Comparison of ENCODE assay signal across 8 cellular contexts in the genomic region with DNA sequence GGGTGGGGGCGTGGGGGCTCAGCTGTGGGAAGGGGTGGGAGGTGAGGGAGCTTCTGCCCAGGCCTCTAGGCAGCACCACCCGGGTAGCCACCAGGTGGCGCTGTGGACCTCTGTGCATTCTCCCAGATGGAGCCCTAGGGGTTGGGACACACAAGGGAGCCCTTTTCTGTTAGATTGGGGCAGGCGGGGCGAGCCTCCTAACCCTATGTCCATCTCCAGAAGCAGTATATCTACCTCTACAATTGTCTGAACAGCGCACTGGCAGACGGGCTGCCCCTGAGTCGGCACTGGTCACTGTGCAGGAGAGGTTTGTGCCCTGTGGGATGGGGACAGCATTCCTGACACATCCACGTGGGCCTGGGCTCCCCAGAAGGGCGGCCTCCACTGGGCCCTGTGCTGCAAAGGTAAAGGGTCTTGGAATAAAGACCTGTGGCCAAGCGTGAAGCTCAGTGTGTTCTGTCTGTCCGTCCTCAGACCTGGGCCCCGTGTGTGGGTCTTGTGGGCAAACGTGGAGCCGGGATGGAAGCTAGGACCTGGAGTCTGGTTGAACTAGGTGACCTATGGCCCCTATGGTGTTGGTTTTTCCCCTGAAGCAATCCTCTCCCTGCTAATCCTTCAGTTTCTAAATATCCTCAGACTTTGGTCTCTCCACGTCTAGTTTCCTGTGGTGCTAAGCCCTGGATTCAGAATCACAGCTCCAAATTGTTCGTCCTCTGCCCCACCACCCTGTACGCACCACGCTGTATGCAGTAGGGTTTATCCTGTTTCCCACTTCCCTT. TPM values are rescaled to one million over a fixed set of nuclear protein-coding genes. Genes with fewer than 3 reads are reported as not detected.
DNase-seq lines count a peak whose midpoint lies in the region; ATAC-seq and TF ChIP-seq lines count a peak whose summit lies in the region.

No MANE protein-coding gene starts in this region.

- POLR2A ChIA-PET in activated CD8-positive, alpha-beta T cell treated with anti-CD3 and anti-CD28 coated beads for 36 hours (lab: Charles Lee), result interaction anchor here (0.6 to 1.4 kb wide), 3 partner anchors 15 to 152 kb away, joined by 3 read pairs; a partner anchor contains a TSS

- H3K27me3 Mint-ChIP-seq in activated CD8-positive, alpha-beta T cell treated with anti-CD3 and anti-CD28 coated beads for 36 hours, result peaks cover 6% of the 10 kb centered on the region

- H3K36me3 Mint-ChIP-seq in activated CD8-positive, alpha-beta T cell treated with anti-CD3 and anti-CD28 coated beads for 36 hours (ENCODE audit: low read depth), result no peaks in the 10 kb centered on the region

- peak; percentile 69 for TF ChIP-seq CTCF in AG09319 (IDR thresholded peaks at IDR 0.05; ENCODE audit: low read depth, low read length)
- peak; percentile 86 for TF ChIP-seq CTCF in activated CD8-positive, alpha-beta T cell treated with anti-CD3 and anti-CD28 coated beads for 36 hours (IDR thresholded peaks at IDR 0.05)

- ATAC-seq in activated CD8-positive, alpha-beta T cell treated with anti-CD3 and anti-CD28 coated beads for 36 hours, result peak; percentile 70

- H3K4me3 Mint-ChIP-seq in activated CD8-positive, alpha-beta T cell treated with anti-CD3 and anti-CD28 coated beads for 36 hours, result no peak overlapping the region

- no peak overlapping the region for H3K27ac Mint-ChIP-seq in activated CD8-positive, alpha-beta T cell treated with anti-CD3 and anti-CD28 coated beads for 36 hours

- intact Hi-C loops in activated CD8-positive, alpha-beta T cell treated with anti-CD3 and anti-CD28 coated beads for 36 hours (cut with micrococcal nuclease), result no loop called here

- CTCF ChIA-PET in activated CD8-positive, alpha-beta T cell treated with anti-CD3 and anti-CD28 coated beads for 36 hours (lab: Charles Lee), result interaction anchor here (0.7 to 3.2 kb wide), 27 partner anchors 10 to 531 kb away, joined by 3 to 27 read pairs (median 4); a partner anchor contains a TSS

- peaks cover 9% of the 10 kb centered on the region for H3K4me1 Mint-ChIP-seq in activated CD8-positive, alpha-beta T cell treated with anti-CD3 and anti-CD28 coated beads for 36 hours (ENCODE audit: low read depth)

- peak; percentile 11 for DNase-seq in AG09319 (ENCODE audit: extremely low read depth, low read depth)
- peak; percentile 37 for DNase-seq in GM19238 (ENCODE audit: insufficient read length, low spot score)
- peak; percentile 53 for DNase-seq in NCI-H510A treated with DMSO at 0.1 percent for 48 hours (lab: John Stamatoyannopoulos, UW)
- DNase-seq in activated CD8-positive, alpha-beta T cell treated with anti-CD3 and anti-CD28 coated beads for 36 hours, result peak; percentile 88
- peak; percentile 79 for DNase-seq in effector CD4-positive, alpha-beta T cell
- peak; percentile 63 for DNase-seq in midbrain (lab: John Stamatoyannopoulos, UW)
- DNase-seq in stimulated activated CD8-positive, alpha-beta memory T cell treated with anti-CD3 and anti-CD28 coated beads, Interleukin-4, amount 100 ng/mL, for 4 hours (ENCODE audit: low read depth in 2 of 2, low spot score in 1 of 2), result peak; percentile 51 to 71
- DNase-seq in GF-D8 (lab: John Stamatoyannopoulos, UW), result no peak

- no peaks in the 10 kb centered on the region for H3K9me3 Mint-ChIP-seq in activated CD8-positive, alpha-beta T cell treated with anti-CD3 and anti-CD28 coated beads for 36 hours

RNA-seq across cellular contexts. Expression of a gene that starts 4.4 kb away (rescaled TPM):
- under 1 TPM; 0.34 TPM for total RNA-seq in activated CD8-positive, alpha-beta T cell treated with anti-CD3 and anti-CD28 coated beads for 36 hours

RNA-seq across cellular contexts. Expression of a gene that starts 28.8 kb away (rescaled TPM):
- total RNA-seq in activated CD8-positive, alpha-beta T cell treated with anti-CD3 and anti-CD28 coated beads for 36 hours, result 100 to 1,000 TPM; 195 to 200 TPM

RNA-seq across cellular contexts. Expression of a gene that starts 44.7 kb away (rescaled TPM):
- total RNA-seq in activated CD8-positive, alpha-beta T cell treated with anti-CD3 and anti-CD28 coated beads for 36 hours, result 10 to 100 TPM; 25.8 to 33.7 TPM
